22 cellular contexts compared by ENCODE assay signal in genomic region chr7:82624965-82625364, GRCh38.
"Had no signal": no experiment of that assay in that cellular context is flagged by ENCODE, and none has a peak within 500 bp of the region (broad histone marks: within the 10 kb centered on the region; RNA-seq: fewer than 3 reads in every experiment).

No MANE protein-coding gene starts in this region.

- H3K4me3 ChIP-seq: adrenal gland, ascending aorta, esophagus muscularis mucosa, gastrocnemius medialis, hepatocyte, right lobe of liver, thoracic aorta, uterus had no signal

- H3K4me1 ChIP-seq: adrenal gland, ascending aorta, esophagus muscularis mucosa, gastrocnemius medialis, right lobe of liver, uterus had no signal

- H3K4me2 ChIP-seq: hepatocyte had no signal

- H3K36me3 ChIP-seq: adrenal gland, ascending aorta, esophagus muscularis mucosa, gastrocnemius medialis, right lobe of liver, thoracic aorta, uterus had no signal

- ATAC-seq: activated CD4-positive, alpha-beta T cell treated with anti-CD3 and anti-CD28 coated beads for 36 hours; gastrocnemius medialis; left cardiac atrium; left ventricle myocardium superior; right lobe of liver; stimulated activated effector memory CD8-positive, alpha-beta T cell treated with anti-CD3 and anti-CD28 coated beads, Interleukin-12 subunit alpha, Interleukin-12 subunit beta, amount 100 ng/mL, for 72 hours had no signal

- DNase-seq: activated CD4-positive, alpha-beta T cell treated with anti-CD3 and anti-CD28 coated beads for 36 hours; activated CD4-positive, alpha-beta T cell treated with anti-CD3 and anti-CD28 coated beads, Interleukin-2, amount 50 U/mL, for 4 hours; activated CD4-positive, CD25-positive, alpha-beta regulatory T cell; activated CD8-positive, alpha-beta memory T cell treated with anti-CD3 and anti-CD28 coated beads for 24 hours; activated effector memory CD4-positive, alpha-beta T cell treated with Interleukin-2 at 50 U/mL for 16 hours; activated naive CD4-positive, alpha-beta T cell treated with Interleukin-2 at 50 U/mL for 16 hours; activated naive CD8-positive, alpha-beta T cell treated with anti-CD3 and anti-CD28 coated beads for 36 hours; adrenal gland; caudate nucleus; endodermal cell; gastrocnemius medialis; islet precursor cell; left cardiac atrium; left ventricle myocardium superior; right lobe of liver; stimulated activated CD4-positive, alpha-beta T cell treated with anti-CD3 and anti-CD28 coated beads, Interleukin-4, amount 100 ng/mL, for 24 hours; uterus had no signal

- H3K27ac ChIP-seq: adrenal gland, ascending aorta, esophagus muscularis mucosa, gastrocnemius medialis, hepatocyte, right lobe of liver, thoracic aorta, uterus had no signal

- H2AFZ ChIP-seq: hepatocyte had no signal

- H3K27me3 ChIP-seq: adrenal gland, ascending aorta, esophagus muscularis mucosa, gastrocnemius medialis, hepatocyte, right lobe of liver, uterus had no signal

- H3K9me3 ChIP-seq: adrenal gland, ascending aorta, esophagus muscularis mucosa, gastrocnemius medialis, right lobe of liver, thoracic aorta, uterus had no signal

- H3K79me2 ChIP-seq: hepatocyte had no signal
